ENCODE assay signal across 39 cellular contexts in the genomic region with DNA sequence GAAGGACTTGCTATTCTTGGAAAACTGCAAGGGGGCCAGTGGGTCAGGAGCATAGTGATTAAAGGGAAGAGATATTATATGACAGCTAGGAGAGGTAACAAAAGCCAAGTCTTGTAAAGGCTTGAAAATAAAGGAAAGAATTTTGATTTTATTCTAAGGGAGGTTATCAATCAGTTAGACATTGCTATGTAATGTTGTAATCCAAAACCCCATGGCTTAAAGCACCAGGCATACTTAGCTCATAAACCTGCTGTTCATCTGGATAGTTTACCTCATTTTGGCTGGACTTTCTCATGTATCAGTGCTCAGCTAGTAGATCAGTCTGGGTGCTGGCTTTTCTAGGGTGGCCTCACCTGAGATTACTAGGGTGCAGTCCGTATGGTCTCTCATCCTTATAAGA.
"Had no signal": no experiment of that assay in that cellular context is flagged by ENCODE, and none has a peak within 500 bp of the region (broad histone marks: within the 10 kb centered on the region; RNA-seq: fewer than 3 reads in every experiment).

No MANE protein-coding gene starts in this region.

- H3K9me3 ChIP-seq: adrenal gland, body of pancreas had no signal

- H3K36me3 Mint-ChIP-seq: activated naive CD4-positive, alpha-beta T cell treated with anti-CD3 and anti-CD28 coated beads, Interleukin-2, amount 10 ng/mL, durations not matched to agents 7 days and 5 days; activated naive CD4-positive, alpha-beta T cell treated with anti-CD3 and anti-CD28 coated beads, Interleukin-2, amount 50 U/mL, for 24 hours; activated naive CD4-positive, alpha-beta T cell treated with anti-CD3 and anti-CD28 coated beads, Interleukin-2, amount 50 U/mL, for 72 hours; activated naive CD8-positive, alpha-beta T cell; activated naive CD8-positive, alpha-beta T cell treated with anti-CD3 and anti-CD28 coated beads for 36 hours; activated naive CD8-positive, alpha-beta T cell treated with anti-CD3 and anti-CD28 coated beads, Interleukin-2, amount 10 ng/mL, durations not matched to agents 7 days and 5 days; brain had no signal

- ATAC-seq: activated naive CD4-positive, alpha-beta T cell treated with anti-CD3 and anti-CD28 coated beads, Interleukin-2, amount 50 U/mL, for 72 hours; activated naive CD8-positive, alpha-beta T cell treated with anti-CD3 and anti-CD28 coated beads, Interleukin-2, amount 50 U/mL, for 24 hours; activated T-cell treated with anti-CD3 and anti-CD28 coated beads, Interleukin-2, amount 50 U/mL, for 4 hours; activated T-cell treated with anti-CD3 and anti-CD28 coated beads, Interleukin-2, amount 50 U/mL, for 72 hours; activated T-helper 17 cell treated with anti-CD3 and anti-CD28 coated beads, Interleukin-2, amount 50 U/mL, for 72 hours; body of pancreas had no signal

- H3K27me3 Mint-ChIP-seq: activated naive CD4-positive, alpha-beta T cell treated with anti-CD3 and anti-CD28 coated beads, Interleukin-2, amount 10 ng/mL, durations not matched to agents 7 days and 5 days; activated naive CD4-positive, alpha-beta T cell treated with anti-CD3 and anti-CD28 coated beads, Interleukin-2, amount 50 U/mL, for 24 hours; activated naive CD8-positive, alpha-beta T cell; activated naive CD8-positive, alpha-beta T cell treated with anti-CD3 and anti-CD28 coated beads for 36 hours; activated naive CD8-positive, alpha-beta T cell treated with anti-CD3 and anti-CD28 coated beads, Interleukin-2, amount 10 ng/mL, durations not matched to agents 7 days and 5 days; activated naive CD8-positive, alpha-beta T cell treated with anti-CD3 and anti-CD28 coated beads, Interleukin-2, amount 50 U/mL, for 24 hours; activated T-cell treated with anti-CD3 and anti-CD28 coated beads, Interleukin-2, amount 50 U/mL, for 24 hours; activated T-helper 17 cell treated with anti-CD3 and anti-CD28 coated beads, Interleukin-2, amount 50 U/mL, for 72 hours; central memory CD8-positive, alpha-beta T cell had no signal

- H3K4me3 Mint-ChIP-seq: activated naive CD4-positive, alpha-beta T cell treated with anti-CD3 and anti-CD28 coated beads for 36 hours; activated naive CD4-positive, alpha-beta T cell treated with anti-CD3 and anti-CD28 coated beads, Interleukin-2, amount 10 ng/mL, durations not matched to agents 7 days and 5 days; activated naive CD4-positive, alpha-beta T cell treated with anti-CD3 and anti-CD28 coated beads, Interleukin-2, amount 50 U/mL, for 24 hours; activated naive CD8-positive, alpha-beta T cell; activated naive CD8-positive, alpha-beta T cell treated with anti-CD3 and anti-CD28 coated beads for 36 hours; activated naive CD8-positive, alpha-beta T cell treated with anti-CD3 and anti-CD28 coated beads, Interleukin-2, amount 10 ng/mL, durations not matched to agents 7 days and 5 days; activated naive CD8-positive, alpha-beta T cell treated with anti-CD3 and anti-CD28 coated beads, Interleukin-2, amount 50 U/mL, for 24 hours; activated T-cell treated with anti-CD3 and anti-CD28 coated beads, Interleukin-2, amount 50 U/mL, for 24 hours; activated T-cell treated with anti-CD3 and anti-CD28 coated beads, Interleukin-2, amount 50 U/mL, for 4 hours; activated T-cell treated with anti-CD3 and anti-CD28 coated beads, Interleukin-2, amount 50 U/mL, for 72 hours; activated T-helper 1 cell treated with anti-CD3 and anti-CD28 coated beads, Interleukin-12 subunit alpha, Interleukin-12 subunit beta, Interleukin-2, Interleukin-4 antibody, amounts not matched to agents 30 ng/mL and 10 ng/mL and 1 ng/mL, durations not matched to agents 14 hours and 24 hours and 36 hours; activated T-helper 17 cell treated with anti-CD3 and anti-CD28 coated beads, Interleukin-2, amount 50 U/mL, for 72 hours; brain; central memory CD8-positive, alpha-beta T cell had no signal

- H3K4me1 ChIP-seq: adrenal gland, ascending aorta, body of pancreas, breast epithelium had no signal

- H3K4me1 Mint-ChIP-seq: activated naive CD4-positive, alpha-beta T cell treated with anti-CD3 and anti-CD28 coated beads, Interleukin-2, amount 10 ng/mL, durations not matched to agents 7 days and 5 days; activated naive CD4-positive, alpha-beta T cell treated with anti-CD3 and anti-CD28 coated beads, Interleukin-2, amount 50 U/mL, for 24 hours; activated naive CD8-positive, alpha-beta T cell treated with anti-CD3 and anti-CD28 coated beads for 36 hours; activated naive CD8-positive, alpha-beta T cell treated with anti-CD3 and anti-CD28 coated beads, Interleukin-2, amount 10 ng/mL, durations not matched to agents 7 days and 5 days; activated naive CD8-positive, alpha-beta T cell treated with anti-CD3 and anti-CD28 coated beads, Interleukin-2, amount 50 U/mL, for 24 hours; activated T-helper 17 cell treated with anti-CD3 and anti-CD28 coated beads, Interleukin-2, amount 50 U/mL, for 72 hours; brain; central memory CD8-positive, alpha-beta T cell had no signal

- H3K27me3 ChIP-seq: adrenal gland, ascending aorta, body of pancreas, brain microvascular endothelial cell, breast epithelium, cardiac muscle cell had no signal

- H3K9me3 Mint-ChIP-seq: activated naive CD4-positive, alpha-beta T cell treated with anti-CD3 and anti-CD28 coated beads, Interleukin-2, amount 50 U/mL, for 24 hours had no signal

- H3K4me3 ChIP-seq: adrenal gland, ascending aorta, body of pancreas, breast epithelium, cardiac muscle cell had no signal

- DNase-seq: activated effector memory CD4-positive, alpha-beta T cell treated with anti-CD3 and anti-CD28 coated beads, Interleukin-2, amount 50 U/mL, for 16 hours; activated effector memory CD4-positive, alpha-beta T cell treated with Interleukin-2 at 50 U/mL for 16 hours; activated gamma-delta T cell; activated gamma-delta T cell treated with Interleukin-2 at 50 U/mL for 16 hours; activated naive CD4-positive, alpha-beta T cell; activated naive CD4-positive, alpha-beta T cell treated with anti-CD3 and anti-CD28 coated beads for 36 hours; activated naive CD4-positive, alpha-beta T cell treated with anti-CD3 and anti-CD28 coated beads, Interleukin-2, amount 10 ng/mL, durations not matched to agents 7 days and 5 days; activated naive CD4-positive, alpha-beta T cell treated with anti-CD3 and anti-CD28 coated beads, Interleukin-2, amount 50 U/mL, for 16 hours; activated naive CD4-positive, alpha-beta T cell treated with Interleukin-2 at 50 U/mL for 16 hours; activated naive CD8-positive, alpha-beta T cell treated with anti-CD3 and anti-CD28 coated beads for 36 hours; activated naive CD8-positive, alpha-beta T cell treated with anti-CD3 and anti-CD28 coated beads, Interleukin-2, amount 10 ng/mL, durations not matched to agents 7 days and 5 days; activated naive CD8-positive, alpha-beta T cell treated with anti-CD3 and anti-CD28 coated beads, Interleukin-2, amount 50 U/mL, for 24 hours; activated T-cell treated with anti-CD3 and anti-CD28 coated beads for 4 hours; activated T-cell treated with anti-CD3 and anti-CD28 coated beads, Interleukin-2, amount 50 U/mL, for 1 hour; activated T-cell treated with anti-CD3 and anti-CD28 coated beads, Interleukin-2, amount 50 U/mL, for 24 hours; activated T-cell treated with anti-CD3 and anti-CD28 coated beads, Interleukin-2, amount 50 U/mL, for 4 hours; activated T-cell treated with anti-CD3 and anti-CD28 coated beads, Interleukin-2, amount 50 U/mL, for 48 hours; activated T-cell treated with anti-CD3 and anti-CD28 coated beads, Interleukin-2, amount 50 U/mL, for 72 hours; adrenal gland; amniotic stem cell; amygdala; anterior cingulate cortex; aorta; body of pancreas; brain microvascular endothelial cell; caudate nucleus; central memory CD4-positive, alpha-beta T cell; cerebellar nuclear complex had no signal

- H3K27ac Mint-ChIP-seq: activated naive CD4-positive, alpha-beta T cell treated with anti-CD3 and anti-CD28 coated beads for 36 hours; activated naive CD4-positive, alpha-beta T cell treated with anti-CD3 and anti-CD28 coated beads, Interleukin-2, amount 10 ng/mL, durations not matched to agents 7 days and 5 days; activated naive CD4-positive, alpha-beta T cell treated with anti-CD3 and anti-CD28 coated beads, Interleukin-2, amount 50 U/mL, for 24 hours; activated naive CD4-positive, alpha-beta T cell treated with anti-CD3 and anti-CD28 coated beads, Interleukin-2, amount 50 U/mL, for 72 hours; activated naive CD8-positive, alpha-beta T cell; activated naive CD8-positive, alpha-beta T cell treated with anti-CD3 and anti-CD28 coated beads for 36 hours; activated naive CD8-positive, alpha-beta T cell treated with anti-CD3 and anti-CD28 coated beads, Interleukin-2, amount 10 ng/mL, durations not matched to agents 7 days and 5 days; activated naive CD8-positive, alpha-beta T cell treated with anti-CD3 and anti-CD28 coated beads, Interleukin-2, amount 50 U/mL, for 24 hours; activated T-cell treated with anti-CD3 and anti-CD28 coated beads, Interleukin-2, amount 50 U/mL, for 24 hours; activated T-cell treated with anti-CD3 and anti-CD28 coated beads, Interleukin-2, amount 50 U/mL, for 72 hours; activated T-helper 1 cell treated with anti-CD3 and anti-CD28 coated beads, Interleukin-12 subunit alpha, Interleukin-12 subunit beta, Interleukin-2, Interleukin-4 antibody, amounts not matched to agents 30 ng/mL and 10 ng/mL and 1 ng/mL, durations not matched to agents 14 hours and 24 hours and 36 hours; activated T-helper 17 cell treated with anti-CD3 and anti-CD28 coated beads, Interleukin-2, amount 50 U/mL, for 72 hours; activated T-helper 2 cell treated with anti-CD3 and anti-CD28 coated beads, Interferon-gamma antibody, Interleukin-2, Interleukin-4, amounts not matched to agents 10 μg/mL and 5 μg/mL and 100 μg/mL, durations not matched to agents 14 hours and 24 hours and 36 hours; brain had no signal

- H3K27ac ChIP-seq: adrenal gland, ascending aorta, body of pancreas, brain microvascular endothelial cell, breast epithelium, cardiac muscle cell had no signal

- H3K36me3 ChIP-seq: adrenal gland, ascending aorta, brain microvascular endothelial cell, breast epithelium, cardiac muscle cell had no signal
